2 cellular contexts compared by ENCODE assay signal in genomic region chr4:170247585-170247984, GRCh38.
TF ChIP-seq lines count a peak whose summit lies in the region.

No MANE protein-coding gene starts in this region.

TF ChIP-seq in liver, 16 proteins besides CTCF, POLR2A, EP300 and RAD21 (continued from another document):
- TF ChIP-seq REST (IDR thresholded peaks at IDR 0.05) (no peak), MAX (IDR thresholded peaks at IDR 0.05) (no peak), ZBTB33 (IDR thresholded peaks at IDR 0.05) (no peak), ATF3 (IDR thresholded peaks at IDR 0.05) (no peak), FOXA1 (IDR thresholded peaks at IDR 0.05) (no peak), EGR1 (IDR thresholded peaks at IDR 0.05; ENCODE audit: low read depth in 2 of 2) (no peak), NR2F2 (IDR thresholded peaks at IDR 0.05) (no peak), FOXA2 (IDR thresholded peaks at IDR 0.05) (no peak)

TF ChIP-seq in HepG2, 621 proteins besides CTCF, POLR2A, EP300 and RAD21 (continued from another document):
- TF ChIP-seq AHDC1 (CRISPR knock-in tag; IDR thresholded peaks at IDR 0.05; ENCODE audit: borderline replicate concordance) (no peak), ZNF773 (CRISPR knock-in tag; IDR thresholded peaks at IDR 0.05; ENCODE audit: borderline replicate concordance) (no peak), MZF1 (CRISPR knock-in tag; IDR thresholded peaks at IDR 0.05; ENCODE audit: borderline replicate concordance) (no peak), ZNF557 (CRISPR knock-in tag; IDR thresholded peaks at IDR 0.05) (no peak), NKX3-1 (CRISPR knock-in tag; IDR thresholded peaks at IDR 0.05) (no peak), ZNF335 (CRISPR knock-in tag; IDR thresholded peaks at IDR 0.05) (no peak), ZNF232 (CRISPR knock-in tag; IDR thresholded peaks at IDR 0.05; ENCODE audit: borderline replicate concordance) (no peak), ZNF317 (CRISPR knock-in tag; IDR thresholded peaks at IDR 0.05) (no peak), BRF2 (CRISPR knock-in tag; IDR thresholded peaks at IDR 0.05) (no peak), DNMT1 (CRISPR knock-in tag; IDR thresholded peaks at IDR 0.05) (no peak), KDM1A (CRISPR knock-in tag; IDR thresholded peaks at IDR 0.05) (no peak), MAZ (IDR thresholded peaks at IDR 0.05; ENCODE audit: borderline replicate concordance, low read depth, low read length) (no peak), MAZ (CRISPR knock-in tag; IDR thresholded peaks at IDR 0.05; ENCODE audit: low read depth) (no peak), ZNF142 (CRISPR knock-in tag; IDR thresholded peaks at IDR 0.05) (no peak), MTA1 (CRISPR knock-in tag; IDR thresholded peaks at IDR 0.05; ENCODE audit: borderline replicate concordance) (no peak)
